In genomic region chr22:37563153-37564081, GRCh38 we compare ENCODE assay signal across 1 cellular context.
TF ChIP-seq lines count a peak whose summit lies in the region.

No MANE protein-coding gene starts in this region.

TF ChIP-seq in HepG2, 621 proteins besides CTCF, POLR2A, EP300 and RAD21 (continued from another document and continues in another):
- TF ChIP-seq, protein P1, sequence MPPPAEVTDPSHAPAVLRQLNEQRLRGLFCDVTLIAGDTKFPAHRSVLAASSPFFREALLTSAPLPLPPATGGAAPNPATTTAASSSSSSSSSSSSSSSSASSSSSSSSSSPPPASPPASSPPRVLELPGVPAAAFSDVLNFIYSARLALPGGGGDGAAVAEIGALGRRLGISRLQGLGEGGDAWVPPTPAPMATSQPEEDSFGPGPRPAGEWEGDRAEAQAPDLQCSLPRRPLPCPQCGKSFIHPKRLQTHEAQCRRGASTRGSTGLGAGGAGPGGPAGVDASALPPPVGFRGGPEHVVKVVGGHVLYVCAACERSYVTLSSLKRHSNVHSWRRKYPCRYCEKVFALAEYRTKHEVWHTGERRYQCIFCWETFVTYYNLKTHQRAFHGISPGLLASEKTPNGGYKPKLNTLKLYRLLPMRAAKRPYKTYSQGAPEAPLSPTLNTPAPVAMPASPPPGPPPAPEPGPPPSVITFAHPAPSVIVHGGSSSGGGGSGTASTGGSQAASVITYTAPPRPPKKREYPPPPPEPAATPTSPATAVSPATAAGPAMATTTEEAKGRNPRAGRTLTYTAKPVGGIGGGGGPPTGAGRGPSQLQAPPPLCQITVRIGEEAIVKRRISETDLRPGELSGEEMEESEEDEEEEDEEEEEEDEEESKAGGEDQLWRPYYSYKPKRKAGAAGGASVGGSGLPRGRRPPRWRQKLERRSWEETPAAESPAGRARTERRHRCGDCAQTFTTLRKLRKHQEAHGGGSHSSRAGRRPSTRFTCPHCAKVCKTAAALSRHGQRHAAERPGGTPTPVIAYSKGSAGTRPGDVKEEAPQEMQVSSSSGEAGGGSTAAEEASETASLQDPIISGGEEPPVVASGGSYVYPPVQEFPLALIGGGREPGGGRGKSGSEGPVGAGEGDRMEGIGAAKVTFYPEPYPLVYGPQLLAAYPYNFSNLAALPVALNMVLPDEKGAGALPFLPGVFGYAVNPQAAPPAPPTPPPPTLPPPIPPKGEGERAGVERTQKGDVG (CRISPR knock-in tag; IDR thresholded peaks at IDR 0.05; ENCODE audit: borderline replicate concordance): no peak
- TF ChIP-seq MZF1 (CRISPR knock-in tag; IDR thresholded peaks at IDR 0.05; ENCODE audit: borderline replicate concordance) (no peak), SP2 (CRISPR knock-in tag; IDR thresholded peaks at IDR 0.05) (no peak), ZNF883 (CRISPR knock-in tag; IDR thresholded peaks at IDR 0.05; ENCODE audit: not compliant biosample characterization) (no peak), POLR2AphosphoS5 (IDR thresholded peaks at IDR 0.05; ENCODE audit: low read depth, low read length) (peak; percentile 61), CHD2 (IDR thresholded peaks at IDR 0.05; ENCODE audit: low read depth, low read length) (no peak), HDAC2 (CRISPR knock-in tag; IDR thresholded peaks at IDR 0.05) (peak; percentile 50), U2AF2 (IDR thresholded peaks at IDR 0.05; ENCODE audit: low read depth, low read length) (no peak), PTBP1 (IDR thresholded peaks at IDR 0.05; ENCODE audit: low read depth, low read length, poor library complexity, severe bottlenecking) (no peak), TARDBP (CRISPR knock-in tag; IDR thresholded peaks at IDR 0.05) (0 out of 2 replicates have a peak, but pooled peaks have one; percentile 53), MAF1 (CRISPR knock-in tag; IDR thresholded peaks at IDR 0.05; ENCODE audit: borderline replicate concordance) (no peak), ADNP (CRISPR knock-in tag; IDR thresholded peaks at IDR 0.05) (no peak), SIN3B (IDR thresholded peaks at IDR 0.05; ENCODE audit: low read length) (no peak), SIN3A (IDR thresholded peaks at IDR 0.05; ENCODE audit: borderline replicate concordance, low read depth, low read length) (no peak), ZKSCAN5 (CRISPR knock-in tag; IDR thresholded peaks at IDR 0.05) (no peak), RFXAP (CRISPR knock-in tag; IDR thresholded peaks at IDR 0.05; ENCODE audit: borderline replicate concordance) (no peak), SNAI1 (CRISPR knock-in tag; IDR thresholded peaks at IDR 0.05; ENCODE audit: borderline replicate concordance) (no peak), ZNF160 (CRISPR knock-in tag; IDR thresholded peaks at IDR 0.05) (no peak), SP5 (CRISPR knock-in tag; IDR thresholded peaks at IDR 0.05; ENCODE audit: borderline replicate concordance, low read depth) (peak; percentile 73), ZNF816 (CRISPR knock-in tag; IDR thresholded peaks at IDR 0.05; ENCODE audit: borderline replicate concordance) (peak; percentile 48; the same call in 1 of the 2 replicates), CEBPB (IDR thresholded peaks at IDR 0.05; ENCODE audit: borderline replicate concordance, low read depth, low read length) (peak; percentile 54; the same call in 1 of the 2 replicates), ZNF296 (CRISPR knock-in tag; conservative IDR thresholded peaks at IDR 0.05) (no peak), RBM22 (optimal IDR thresholded peaks at IDR 0.05; ENCODE audit: low read length) (peak; percentile 38), ZFP82 (CRISPR knock-in tag; IDR thresholded peaks at IDR 0.05; ENCODE audit: borderline replicate concordance) (no peak), ZFP90 (CRISPR knock-in tag; IDR thresholded peaks at IDR 0.05; ENCODE audit: borderline replicate concordance) (no peak), TOE1 (CRISPR knock-in tag; IDR thresholded peaks at IDR 0.05) (no peak), ZNF33A (CRISPR knock-in tag; IDR thresholded peaks at IDR 0.05; ENCODE audit: borderline replicate concordance) (no peak), TEAD2 (CRISPR knock-in tag; IDR thresholded peaks at IDR 0.05) (no peak), ZNF121 (CRISPR knock-in tag; IDR thresholded peaks at IDR 0.05) (no peak)
- TF ChIP-seq, protein P2, sequence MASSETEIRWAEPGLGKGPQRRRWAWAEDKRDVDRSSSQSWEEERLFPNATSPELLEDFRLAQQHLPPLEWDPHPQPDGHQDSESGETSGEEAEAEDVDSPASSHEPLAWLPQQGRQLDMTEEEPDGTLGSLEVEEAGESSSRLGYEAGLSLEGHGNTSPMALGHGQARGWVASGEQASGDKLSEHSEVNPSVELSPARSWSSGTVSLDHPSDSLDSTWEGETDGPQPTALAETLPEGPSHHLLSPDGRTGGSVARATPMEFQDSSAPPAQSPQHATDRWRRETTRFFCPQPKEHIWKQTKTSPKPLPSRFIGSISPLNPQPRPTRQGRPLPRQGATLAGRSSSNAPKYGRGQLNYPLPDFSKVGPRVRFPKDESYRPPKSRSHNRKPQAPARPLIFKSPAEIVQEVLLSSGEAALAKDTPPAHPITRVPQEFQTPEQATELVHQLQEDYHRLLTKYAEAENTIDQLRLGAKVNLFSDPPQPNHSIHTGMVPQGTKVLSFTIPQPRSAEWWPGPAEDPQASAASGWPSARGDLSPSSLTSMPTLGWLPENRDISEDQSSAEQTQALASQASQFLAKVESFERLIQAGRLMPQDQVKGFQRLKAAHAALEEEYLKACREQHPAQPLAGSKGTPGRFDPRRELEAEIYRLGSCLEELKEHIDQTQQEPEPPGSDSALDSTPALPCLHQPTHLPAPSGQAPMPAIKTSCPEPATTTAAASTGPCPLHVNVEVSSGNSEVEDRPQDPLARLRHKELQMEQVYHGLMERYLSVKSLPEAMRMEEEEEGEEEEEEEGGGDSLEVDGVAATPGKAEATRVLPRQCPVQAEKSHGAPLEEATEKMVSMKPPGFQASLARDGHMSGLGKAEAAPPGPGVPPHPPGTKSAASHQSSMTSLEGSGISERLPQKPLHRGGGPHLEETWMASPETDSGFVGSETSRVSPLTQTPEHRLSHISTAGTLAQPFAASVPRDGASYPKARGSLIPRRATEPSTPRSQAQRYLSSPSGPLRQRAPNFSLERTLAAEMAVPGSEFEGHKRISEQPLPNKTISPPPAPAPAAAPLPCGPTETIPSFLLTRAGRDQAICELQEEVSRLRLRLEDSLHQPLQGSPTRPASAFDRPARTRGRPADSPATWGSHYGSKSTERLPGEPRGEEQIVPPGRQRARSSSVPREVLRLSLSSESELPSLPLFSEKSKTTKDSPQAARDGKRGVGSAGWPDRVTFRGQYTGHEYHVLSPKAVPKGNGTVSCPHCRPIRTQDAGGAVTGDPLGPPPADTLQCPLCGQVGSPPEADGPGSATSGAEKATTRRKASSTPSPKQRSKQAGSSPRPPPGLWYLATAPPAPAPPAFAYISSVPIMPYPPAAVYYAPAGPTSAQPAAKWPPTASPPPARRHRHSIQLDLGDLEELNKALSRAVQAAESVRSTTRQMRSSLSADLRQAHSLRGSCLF (CRISPR knock-in tag; IDR thresholded peaks at IDR 0.05; ENCODE audit: borderline replicate concordance): no peak
- TF ChIP-seq, protein P3, sequence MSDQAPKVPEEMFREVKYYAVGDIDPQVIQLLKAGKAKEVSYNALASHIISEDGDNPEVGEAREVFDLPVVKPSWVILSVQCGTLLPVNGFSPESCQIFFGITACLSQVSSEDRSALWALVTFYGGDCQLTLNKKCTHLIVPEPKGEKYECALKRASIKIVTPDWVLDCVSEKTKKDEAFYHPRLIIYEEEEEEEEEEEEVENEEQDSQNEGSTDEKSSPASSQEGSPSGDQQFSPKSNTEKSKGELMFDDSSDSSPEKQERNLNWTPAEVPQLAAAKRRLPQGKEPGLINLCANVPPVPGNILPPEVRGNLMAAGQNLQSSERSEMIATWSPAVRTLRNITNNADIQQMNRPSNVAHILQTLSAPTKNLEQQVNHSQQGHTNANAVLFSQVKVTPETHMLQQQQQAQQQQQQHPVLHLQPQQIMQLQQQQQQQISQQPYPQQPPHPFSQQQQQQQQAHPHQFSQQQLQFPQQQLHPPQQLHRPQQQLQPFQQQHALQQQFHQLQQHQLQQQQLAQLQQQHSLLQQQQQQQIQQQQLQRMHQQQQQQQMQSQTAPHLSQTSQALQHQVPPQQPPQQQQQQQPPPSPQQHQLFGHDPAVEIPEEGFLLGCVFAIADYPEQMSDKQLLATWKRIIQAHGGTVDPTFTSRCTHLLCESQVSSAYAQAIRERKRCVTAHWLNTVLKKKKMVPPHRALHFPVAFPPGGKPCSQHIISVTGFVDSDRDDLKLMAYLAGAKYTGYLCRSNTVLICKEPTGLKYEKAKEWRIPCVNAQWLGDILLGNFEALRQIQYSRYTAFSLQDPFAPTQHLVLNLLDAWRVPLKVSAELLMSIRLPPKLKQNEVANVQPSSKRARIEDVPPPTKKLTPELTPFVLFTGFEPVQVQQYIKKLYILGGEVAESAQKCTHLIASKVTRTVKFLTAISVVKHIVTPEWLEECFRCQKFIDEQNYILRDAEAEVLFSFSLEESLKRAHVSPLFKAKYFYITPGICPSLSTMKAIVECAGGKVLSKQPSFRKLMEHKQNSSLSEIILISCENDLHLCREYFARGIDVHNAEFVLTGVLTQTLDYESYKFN (CRISPR knock-in tag; conservative IDR thresholded peaks at IDR 0.05): peak; percentile 72
- TF ChIP-seq, protein P4, sequence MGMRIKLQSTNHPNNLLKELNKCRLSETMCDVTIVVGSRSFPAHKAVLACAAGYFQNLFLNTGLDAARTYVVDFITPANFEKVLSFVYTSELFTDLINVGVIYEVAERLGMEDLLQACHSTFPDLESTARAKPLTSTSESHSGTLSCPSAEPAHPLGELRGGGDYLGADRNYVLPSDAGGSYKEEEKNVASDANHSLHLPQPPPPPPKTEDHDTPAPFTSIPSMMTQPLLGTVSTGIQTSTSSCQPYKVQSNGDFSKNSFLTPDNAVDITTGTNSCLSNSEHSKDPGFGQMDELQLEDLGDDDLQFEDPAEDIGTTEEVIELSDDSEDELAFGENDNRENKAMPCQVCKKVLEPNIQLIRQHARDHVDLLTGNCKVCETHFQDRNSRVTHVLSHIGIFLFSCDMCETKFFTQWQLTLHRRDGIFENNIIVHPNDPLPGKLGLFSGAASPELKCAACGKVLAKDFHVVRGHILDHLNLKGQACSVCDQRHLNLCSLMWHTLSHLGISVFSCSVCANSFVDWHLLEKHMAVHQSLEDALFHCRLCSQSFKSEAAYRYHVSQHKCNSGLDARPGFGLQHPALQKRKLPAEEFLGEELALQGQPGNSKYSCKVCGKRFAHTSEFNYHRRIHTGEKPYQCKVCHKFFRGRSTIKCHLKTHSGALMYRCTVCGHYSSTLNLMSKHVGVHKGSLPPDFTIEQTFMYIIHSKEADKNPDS (CRISPR knock-in tag; IDR thresholded peaks at IDR 0.05): no peak
- TF ChIP-seq, protein P5, sequence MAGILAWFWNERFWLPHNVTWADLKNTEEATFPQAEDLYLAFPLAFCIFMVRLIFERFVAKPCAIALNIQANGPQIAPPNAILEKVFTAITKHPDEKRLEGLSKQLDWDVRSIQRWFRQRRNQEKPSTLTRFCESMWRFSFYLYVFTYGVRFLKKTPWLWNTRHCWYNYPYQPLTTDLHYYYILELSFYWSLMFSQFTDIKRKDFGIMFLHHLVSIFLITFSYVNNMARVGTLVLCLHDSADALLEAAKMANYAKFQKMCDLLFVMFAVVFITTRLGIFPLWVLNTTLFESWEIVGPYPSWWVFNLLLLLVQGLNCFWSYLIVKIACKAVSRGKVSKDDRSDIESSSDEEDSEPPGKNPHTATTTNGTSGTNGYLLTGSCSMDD (CRISPR knock-in tag; IDR thresholded peaks at IDR 0.05): no peak
- TF ChIP-seq, protein P6, sequence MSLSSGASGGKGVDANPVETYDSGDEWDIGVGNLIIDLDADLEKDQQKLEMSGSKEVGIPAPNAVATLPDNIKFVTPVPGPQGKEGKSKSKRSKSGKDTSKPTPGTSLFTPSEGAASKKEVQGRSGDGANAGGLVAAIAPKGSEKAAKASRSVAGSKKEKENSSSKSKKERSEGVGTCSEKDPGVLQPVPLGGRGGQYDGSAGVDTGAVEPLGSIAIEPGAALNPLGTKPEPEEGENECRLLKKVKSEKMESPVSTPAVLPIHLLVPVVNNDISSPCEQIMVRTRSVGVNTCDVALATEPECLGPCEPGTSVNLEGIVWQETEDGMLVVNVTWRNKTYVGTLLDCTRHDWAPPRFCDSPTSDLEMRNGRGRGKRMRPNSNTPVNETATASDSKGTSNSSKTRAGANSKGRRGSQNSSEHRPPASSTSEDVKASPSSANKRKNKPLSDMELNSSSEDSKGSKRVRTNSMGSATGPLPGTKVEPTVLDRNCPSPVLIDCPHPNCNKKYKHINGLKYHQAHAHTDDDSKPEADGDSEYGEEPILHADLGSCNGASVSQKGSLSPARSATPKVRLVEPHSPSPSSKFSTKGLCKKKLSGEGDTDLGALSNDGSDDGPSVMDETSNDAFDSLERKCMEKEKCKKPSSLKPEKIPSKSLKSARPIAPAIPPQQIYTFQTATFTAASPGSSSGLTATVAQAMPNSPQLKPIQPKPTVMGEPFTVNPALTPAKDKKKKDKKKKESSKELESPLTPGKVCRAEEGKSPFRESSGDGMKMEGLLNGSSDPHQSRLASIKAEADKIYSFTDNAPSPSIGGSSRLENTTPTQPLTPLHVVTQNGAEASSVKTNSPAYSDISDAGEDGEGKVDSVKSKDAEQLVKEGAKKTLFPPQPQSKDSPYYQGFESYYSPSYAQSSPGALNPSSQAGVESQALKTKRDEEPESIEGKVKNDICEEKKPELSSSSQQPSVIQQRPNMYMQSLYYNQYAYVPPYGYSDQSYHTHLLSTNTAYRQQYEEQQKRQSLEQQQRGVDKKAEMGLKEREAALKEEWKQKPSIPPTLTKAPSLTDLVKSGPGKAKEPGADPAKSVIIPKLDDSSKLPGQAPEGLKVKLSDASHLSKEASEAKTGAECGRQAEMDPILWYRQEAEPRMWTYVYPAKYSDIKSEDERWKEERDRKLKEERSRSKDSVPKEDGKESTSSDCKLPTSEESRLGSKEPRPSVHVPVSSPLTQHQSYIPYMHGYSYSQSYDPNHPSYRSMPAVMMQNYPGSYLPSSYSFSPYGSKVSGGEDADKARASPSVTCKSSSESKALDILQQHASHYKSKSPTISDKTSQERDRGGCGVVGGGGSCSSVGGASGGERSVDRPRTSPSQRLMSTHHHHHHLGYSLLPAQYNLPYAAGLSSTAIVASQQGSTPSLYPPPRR (CRISPR knock-in tag; IDR thresholded peaks at IDR 0.05; ENCODE audit: borderline replicate concordance): peak; percentile 60; the same call in 1 of the 2 replicates
- TF ChIP-seq, protein P7, sequence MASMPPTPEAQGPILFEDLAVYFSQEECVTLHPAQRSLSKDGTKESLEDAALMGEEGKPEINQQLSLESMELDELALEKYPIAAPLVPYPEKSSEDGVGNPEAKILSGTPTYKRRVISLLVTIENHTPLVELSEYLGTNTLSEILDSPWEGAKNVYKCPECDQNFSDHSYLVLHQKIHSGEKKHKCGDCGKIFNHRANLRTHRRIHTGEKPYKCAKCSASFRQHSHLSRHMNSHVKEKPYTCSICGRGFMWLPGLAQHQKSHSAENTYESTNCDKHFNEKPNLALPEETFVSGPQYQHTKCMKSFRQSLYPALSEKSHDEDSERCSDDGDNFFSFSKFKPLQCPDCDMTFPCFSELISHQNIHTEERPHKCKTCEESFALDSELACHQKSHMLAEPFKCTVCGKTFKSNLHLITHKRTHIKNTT (CRISPR knock-in tag; IDR thresholded peaks at IDR 0.05): no peak
- TF ChIP-seq, protein P8, sequence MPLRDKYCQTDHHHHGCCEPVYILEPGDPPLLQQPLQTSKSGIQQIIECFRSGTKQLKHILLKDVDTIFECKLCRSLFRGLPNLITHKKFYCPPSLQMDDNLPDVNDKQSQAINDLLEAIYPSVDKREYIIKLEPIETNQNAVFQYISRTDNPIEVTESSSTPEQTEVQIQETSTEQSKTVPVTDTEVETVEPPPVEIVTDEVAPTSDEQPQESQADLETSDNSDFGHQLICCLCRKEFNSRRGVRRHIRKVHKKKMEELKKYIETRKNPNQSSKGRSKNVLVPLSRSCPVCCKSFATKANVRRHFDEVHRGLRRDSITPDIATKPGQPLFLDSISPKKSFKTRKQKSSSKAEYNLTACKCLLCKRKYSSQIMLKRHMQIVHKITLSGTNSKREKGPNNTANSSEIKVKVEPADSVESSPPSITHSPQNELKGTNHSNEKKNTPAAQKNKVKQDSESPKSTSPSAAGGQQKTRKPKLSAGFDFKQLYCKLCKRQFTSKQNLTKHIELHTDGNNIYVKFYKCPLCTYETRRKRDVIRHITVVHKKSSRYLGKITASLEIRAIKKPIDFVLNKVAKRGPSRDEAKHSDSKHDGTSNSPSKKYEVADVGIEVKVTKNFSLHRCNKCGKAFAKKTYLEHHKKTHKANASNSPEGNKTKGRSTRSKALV (CRISPR knock-in tag; IDR thresholded peaks at IDR 0.05): 0 out of 2 replicates have a peak, but pooled peaks have one; percentile 28
